ENCODE assay signal across 32 cellular contexts in the genomic region with DNA sequence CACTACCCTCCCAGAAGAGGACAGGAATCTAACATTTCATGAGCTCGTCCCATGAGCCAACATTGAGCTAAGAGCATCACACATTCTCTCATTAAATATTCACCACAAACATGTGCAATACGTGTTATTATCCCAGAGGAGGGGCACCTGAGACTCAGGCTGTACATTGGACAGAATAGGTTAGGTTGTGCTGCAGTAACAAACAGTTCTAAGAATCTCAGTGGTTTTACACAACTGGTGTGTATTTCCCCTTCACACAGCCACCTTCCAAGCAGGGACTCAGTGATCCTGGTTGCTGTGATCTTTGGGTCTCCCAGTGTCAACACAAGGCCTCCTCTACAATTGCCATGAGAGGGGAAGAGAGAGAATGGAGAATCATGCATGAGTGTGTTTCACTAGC.
"Had no signal": no experiment of that assay in that cellular context is flagged by ENCODE, and none has a peak within 500 bp of the region (broad histone marks: within the 10 kb centered on the region; RNA-seq: fewer than 3 reads in every experiment).

No MANE protein-coding gene starts in this region.

- H3K4me3 ChIP-seq: ascending aorta, breast epithelium, coronary artery, dorsolateral prefrontal cortex, esophagus muscularis mucosa, gastrocnemius medialis, heart left ventricle had no signal

- DNase-seq: activated B cell treated with CpG ODN at 0.5 μM for 24 hours; activated CD4-positive, alpha-beta T cell treated with anti-CD3 and anti-CD28 coated beads for 48 hours; activated CD4-positive, alpha-beta T cell treated with anti-CD3 and anti-CD28 coated beads, Interleukin-2, amount 50 U/mL, for 1 hour; activated CD4-positive, alpha-beta T cell treated with anti-CD3 and anti-CD28 coated beads, Interleukin-2, amount 50 U/mL, for 48 hours; activated CD8-positive, alpha-beta memory T cell treated with anti-CD3 and anti-CD28 coated beads, Interleukin-2, amount 50 U/mL, for 48 hours; activated effector memory CD4-positive, alpha-beta T cell treated with Interleukin-2 at 50 U/mL for 16 hours; activated gamma-delta T cell treated with Interleukin-2 at 50 U/mL for 16 hours; activated naive CD4-positive, alpha-beta T cell treated with anti-CD3 and anti-CD28 coated beads, Interleukin-2, amount 50 U/mL, for 16 hours; activated naive CD4-positive, alpha-beta T cell treated with Interleukin-2 at 50 U/mL for 16 hours; activated T-cell treated with anti-CD3 and anti-CD28 coated beads, Interleukin-2, amount 50 U/mL, for 4 hours; dorsolateral prefrontal cortex; effector memory CD4-positive, alpha-beta T cell; endodermal cell; foreskin keratinocyte; gastrocnemius medialis; glutamatergic neuron; heart left ventricle; T-cell; T1000; WERI-Rb-1 had no signal

- H3K27ac Mint-ChIP-seq: activated B cell treated with CpG ODN at 0.5 μM for 24 hours; activated naive CD8-positive, alpha-beta T cell; activated T-helper 17 cell treated with anti-CD3 and anti-CD28 coated beads, Interleukin-2, amount 50 U/mL, for 72 hours; brain; dendritic cell treated with granulocyte-macrophage colony-stimulating factor and Interleukin-4, amounts not matched to agents 40 ng/mL and 50 ng/mL, for 4 days; endodermal cell; T-cell; T-helper 1 cell treated with Interleukin-12 subunit alpha and Interleukin-12 subunit beta and Interleukin-4 antibody, amounts not matched to agents 30 μg/mL and 1 μg/mL, for 36 hours had no signal

- H3K9me3 Mint-ChIP-seq: activated B cell treated with CpG ODN at 0.5 μM for 24 hours; activated T-cell treated with anti-CD3 and anti-CD28 coated beads, Interleukin-2, amount 50 U/mL, for 4 hours; activated T-helper 17 cell treated with anti-CD3 and anti-CD28 coated beads, Interleukin-2, amount 50 U/mL, for 72 hours; central memory CD8-positive, alpha-beta T cell; dendritic cell treated with granulocyte-macrophage colony-stimulating factor and Interleukin-4, amounts not matched to agents 40 ng/mL and 50 ng/mL, for 4 days; T-cell had no signal

- H3K27ac ChIP-seq: ascending aorta, breast epithelium, coronary artery, dorsolateral prefrontal cortex, esophagus muscularis mucosa, foreskin keratinocyte, gastrocnemius medialis, heart left ventricle, WERI-Rb-1 had no signal

- H3K4me3 Mint-ChIP-seq: activated B cell treated with CpG ODN at 0.5 μM for 24 hours; activated naive CD8-positive, alpha-beta T cell; activated T-cell treated with anti-CD3 and anti-CD28 coated beads, Interleukin-2, amount 50 U/mL, for 4 hours; activated T-helper 17 cell treated with anti-CD3 and anti-CD28 coated beads, Interleukin-2, amount 50 U/mL, for 72 hours; brain; central memory CD8-positive, alpha-beta T cell; dendritic cell treated with granulocyte-macrophage colony-stimulating factor and Interleukin-4, amounts not matched to agents 40 ng/mL and 50 ng/mL, for 4 days; endodermal cell; T-cell; T-helper 1 cell treated with Interleukin-12 subunit alpha and Interleukin-12 subunit beta and Interleukin-4 antibody, amounts not matched to agents 30 μg/mL and 1 μg/mL, for 36 hours; T-helper 2 cell treated with Interferon-gamma antibody and Interleukin-4, amounts not matched to agents 5 μg/mL and 100 μg/mL, for 36 hours had no signal

- H3K36me3 Mint-ChIP-seq: activated naive CD8-positive, alpha-beta T cell; brain; T-cell had no signal

- H3K36me3 ChIP-seq: ascending aorta, breast epithelium, esophagus muscularis mucosa, gastrocnemius medialis, heart left ventricle, WERI-Rb-1 had no signal

- H3K27me3 ChIP-seq: ascending aorta, breast epithelium, esophagus muscularis mucosa, gastrocnemius medialis, heart left ventricle had no signal

- H3K27me3 Mint-ChIP-seq: activated naive CD8-positive, alpha-beta T cell; activated T-helper 17 cell treated with anti-CD3 and anti-CD28 coated beads, Interleukin-2, amount 50 U/mL, for 72 hours; T-cell had no signal

- H3K4me1 ChIP-seq: ascending aorta, breast epithelium, esophagus muscularis mucosa, foreskin keratinocyte, gastrocnemius medialis, heart left ventricle had no signal

- H3K9me3 ChIP-seq: ascending aorta, breast epithelium, esophagus muscularis mucosa, gastrocnemius medialis, heart left ventricle had no signal

- ATAC-seq: activated CD4-positive, CD25-positive, alpha-beta regulatory T cell treated with anti-CD3 and anti-CD28 coated beads, Interleukin-2, amount 50 U/mL, for 24 hours; activated T-cell treated with anti-CD3 and anti-CD28 coated beads, Interleukin-2, amount 50 U/mL, for 4 hours; activated T-helper 17 cell treated with anti-CD3 and anti-CD28 coated beads, Interleukin-2, amount 50 U/mL, for 72 hours; foreskin keratinocyte; gastrocnemius medialis; heart left ventricle; T-cell had no signal

- H3K4me1 Mint-ChIP-seq: activated B cell treated with CpG ODN at 0.5 μM for 24 hours; central memory CD8-positive, alpha-beta T cell had no signal
